ENCODE assay signal across 8 cellular contexts in the genomic region with DNA sequence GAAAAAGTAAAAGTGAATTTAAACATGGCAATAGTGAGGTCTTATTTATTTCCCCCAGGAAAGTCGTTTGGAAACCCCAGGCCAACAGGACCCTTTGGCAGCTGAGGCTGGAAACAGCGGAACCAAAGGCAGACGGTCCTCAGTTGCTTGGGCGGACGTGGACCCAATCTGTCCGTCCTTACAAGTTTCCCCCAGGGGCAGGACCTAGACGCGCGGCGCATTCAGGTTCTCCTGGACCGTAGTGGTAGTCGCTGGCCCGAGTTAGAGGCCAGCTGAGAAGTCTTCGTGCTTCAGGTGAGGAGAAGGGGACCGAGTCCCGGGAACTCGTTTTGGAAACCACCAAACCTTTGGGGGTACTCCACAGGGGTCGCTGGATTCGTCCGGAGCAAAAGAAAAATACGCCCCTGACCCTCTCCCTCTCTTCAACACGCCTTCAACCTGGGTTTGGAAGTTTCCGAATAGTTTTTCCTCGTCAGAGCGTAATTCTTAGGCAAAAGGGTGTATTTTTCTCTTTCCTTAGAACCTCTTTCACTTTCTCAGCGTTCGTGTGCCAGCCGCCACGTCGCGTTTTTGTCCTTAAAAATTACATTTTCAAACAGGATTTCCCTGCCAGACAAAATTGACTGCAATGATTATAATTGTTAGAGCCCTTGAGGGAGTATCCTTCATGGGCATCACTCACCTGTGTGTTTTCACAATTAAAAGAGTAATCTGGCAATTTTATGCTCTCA. TPM values are rescaled to one million over a fixed set of nuclear protein-coding genes. Genes with fewer than 3 reads are reported as not detected.
DNase-seq lines count a peak whose midpoint lies in the region; ATAC-seq and TF ChIP-seq lines count a peak whose summit lies in the region.

No MANE protein-coding gene starts in this region.

- no peaks in the 10 kb centered on the region for H3K9me3 Mint-ChIP-seq in activated naive CD8-positive, alpha-beta T cell treated with anti-CD3 and anti-CD28 coated beads for 36 hours

- H3K36me3 ChIP-seq in ovary (no peaks in the 10 kb centered on the region), upper lobe of left lung (peaks cover 0 to 16% (median 0%) of the 10 kb centered on the region in 4 donors)

- 0 to 1% (median 1%) methylated on average over 31 of the region's 31 CpGs for WGBS in ovary, 3 donors
- WGBS in upper lobe of left lung, 2 donors = 0 to 1% methylated on average over 21 to 31 of the region's 31 CpGs

- H3K27ac Mint-ChIP-seq in activated naive CD8-positive, alpha-beta T cell treated with anti-CD3 and anti-CD28 coated beads for 36 hours = peak overlapping the region; percentile 91

- peaks cover 15% of the 10 kb centered on the region for H3K36me3 Mint-ChIP-seq in activated naive CD8-positive, alpha-beta T cell treated with anti-CD3 and anti-CD28 coated beads for 36 hours

- intact Hi-C loops in Right ventricle myocardium superior (cut with DNase I) = no loop called here
- intact Hi-C loops in ovary (cut with DNase I) = no loop called here

- H3K4me3 Mint-ChIP-seq in activated naive CD8-positive, alpha-beta T cell treated with anti-CD3 and anti-CD28 coated beads for 36 hours = peak overlapping the region; percentile 99

- H3K27me3 Mint-ChIP-seq in activated naive CD8-positive, alpha-beta T cell treated with anti-CD3 and anti-CD28 coated beads for 36 hours = peaks cover 5% of the 10 kb centered on the region

- H3K27ac ChIP-seq in ovary (peak overlapping the region; percentile 83 to 85), upper lobe of left lung (peak overlapping the region; percentile 81 to 89 (median 87))

- H3K27me3 ChIP-seq in ovary (no peaks in the 10 kb centered on the region), upper lobe of left lung (no peaks in the 10 kb centered on the region)

- TF ChIP-seq POLR2A in ovary (IDR thresholded peaks at IDR 0.05) (peak; percentile 30), upper lobe of left lung (IDR thresholded peaks at IDR 0.05) (peak in 2 of 4 donors; percentile 39 to 56)

- peak; percentile 6 for DNase-seq in GF-D8 (lab: John Stamatoyannopoulos, UW)
- peak; percentile 78 for DNase-seq in H4 (ENCODE audit: low spot score)
- peak; percentile 88 for DNase-seq in M059J (ENCODE audit: low read depth)
- DNase-seq in activated naive CD8-positive, alpha-beta T cell treated with anti-CD3 and anti-CD28 coated beads for 36 hours = peak; percentile 47
- peak; percentile 78 for DNase-seq in Right ventricle myocardium superior
- peak; percentile 54 to 80 (median 69) for DNase-seq in ovary
- peak; percentile 21 to 82 for DNase-seq in upper lobe of left lung

- H3K4me1 ChIP-seq in ovary (ENCODE audit: insufficient read depth) (no peaks in the 10 kb centered on the region), upper lobe of left lung (peaks cover 25 to 44% (median 36%) of the 10 kb centered on the region in 4 donors)

- H3K9me3 ChIP-seq in ovary (no peaks in the 10 kb centered on the region), upper lobe of left lung (no peaks in the 10 kb centered on the region)

- H3K4me3 ChIP-seq in ovary (peak overlapping the region; percentile 69), upper lobe of left lung (peak overlapping the region; percentile 43 to 76 (median 60))

- TF ChIP-seq EP300 in ovary (IDR thresholded peaks at IDR 0.05) (no peak), upper lobe of left lung (IDR thresholded peaks at IDR 0.05) (no peak)

- no peak for TF ChIP-seq CTCF in ovary (IDR thresholded peaks at IDR 0.05)
- peak in 1 of 6 experiments; percentile 6 for TF ChIP-seq CTCF in upper lobe of left lung (IDR thresholded peaks at IDR 0.05)

- peaks cover 36% of the 10 kb centered on the region for H3K4me1 Mint-ChIP-seq in activated naive CD8-positive, alpha-beta T cell treated with anti-CD3 and anti-CD28 coated beads for 36 hours

- ATAC-seq in SK-N-SH treated with all-trans-retinoic acid at 6 μM for 48 hours (peak; percentile 66), Right ventricle myocardium superior (ENCODE audit: poor library complexity) (peak; percentile 75), upper lobe of left lung (ENCODE audit: low FRiP score in 2 of 2) (peak; percentile 76 to 78)

TF ChIP-seq in SK-N-SH treated with all-trans-retinoic acid at 6 μM for 48 hours, 23 proteins besides CTCF, POLR2A, EP300 and RAD21:
- TF ChIP-seq ISL1 (CRISPR knock-in tag; IDR thresholded peaks at IDR 0.05) (no peak), GLIS3 (CRISPR knock-in tag; IDR thresholded peaks at IDR 0.05) (no peak), ZFP30 (CRISPR knock-in tag; IDR thresholded peaks at IDR 0.05) (no peak), CSRNP3 (CRISPR knock-in tag; IDR thresholded peaks at IDR 0.05) (no peak), PATZ1 (CRISPR knock-in tag; IDR thresholded peaks at IDR 0.05; ENCODE audit: borderline replicate concordance) (no peak), ZC3H10 (CRISPR knock-in tag; IDR thresholded peaks at IDR 0.05) (no peak), ZNF8 (CRISPR knock-in tag; IDR thresholded peaks at IDR 0.05) (no peak), ZNF70 (CRISPR knock-in tag; IDR thresholded peaks at IDR 0.05) (no peak), BACH2 (CRISPR knock-in tag; IDR thresholded peaks at IDR 0.05; ENCODE audit: borderline replicate concordance) (no peak)
- TF ChIP-seq, protein P1, sequence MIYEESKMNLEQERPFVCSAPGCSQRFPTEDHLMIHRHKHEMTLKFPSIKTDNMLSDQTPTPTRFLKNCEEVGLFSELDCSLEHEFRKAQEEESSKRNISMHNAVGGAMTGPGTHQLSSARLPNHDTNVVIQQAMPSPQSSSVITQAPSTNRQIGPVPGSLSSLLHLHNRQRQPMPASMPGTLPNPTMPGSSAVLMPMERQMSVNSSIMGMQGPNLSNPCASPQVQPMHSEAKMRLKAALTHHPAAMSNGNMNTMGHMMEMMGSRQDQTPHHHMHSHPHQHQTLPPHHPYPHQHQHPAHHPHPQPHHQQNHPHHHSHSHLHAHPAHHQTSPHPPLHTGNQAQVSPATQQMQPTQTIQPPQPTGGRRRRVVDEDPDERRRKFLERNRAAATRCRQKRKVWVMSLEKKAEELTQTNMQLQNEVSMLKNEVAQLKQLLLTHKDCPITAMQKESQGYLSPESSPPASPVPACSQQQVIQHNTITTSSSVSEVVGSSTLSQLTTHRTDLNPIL (CRISPR knock-in tag; IDR thresholded peaks at IDR 0.05; ENCODE audit: low read depth) = no peak

RNA-seq across cellular contexts. Expression of gene METTL15, which starts 2.1 kb away (rescaled TPM):
- 14.8 and 19.1 TPM in 2 replicates for total RNA-seq in H4 (2014; rRNA removed; shearing (Covaris generic))
- total RNA-seq in M059J (2014; rRNA removed; shearing (Covaris generic)) = 14.6 and 17.0 TPM in 2 replicates
- total RNA-seq in activated naive CD8-positive, alpha-beta T cell treated with anti-CD3 and anti-CD28 coated beads for 36 hours = 10 to 100 TPM; 17.2 TPM
- total RNA-seq in Right ventricle myocardium superior (8.1 TPM), ovary (10 to 100 TPM; 10.1 to 14.9 (median 11.8) TPM), upper lobe of left lung (10 to 100 TPM in 4 of 6 donors, 1 to 10 TPM in 2; 3.0 to 24.1 (median 11.2) TPM)
- polyA plus RNA-seq in ovary = 1 to 10 TPM; 4.1 to 7.1 TPM

RNA-seq across cellular contexts. Expression of gene KIF18A, which starts 2.3 kb away (rescaled TPM):
- 28.8 and 34.1 TPM in 2 replicates for total RNA-seq in H4 (2014; rRNA removed; shearing (Covaris generic))
- total RNA-seq in M059J (2014; rRNA removed; shearing (Covaris generic)) = 36.2 and 43.7 TPM in 2 replicates
- 10 to 100 TPM; 19.8 to 21.8 TPM for total RNA-seq in activated naive CD8-positive, alpha-beta T cell treated with anti-CD3 and anti-CD28 coated beads for 36 hours
- total RNA-seq in Right ventricle myocardium superior (0.16 TPM), ovary (under 1 TPM in 6 of 7 donors, not detected in 1; 0.33 to 0.72 (median 0.43) TPM), upper lobe of left lung (1 to 10 TPM; 1.2 to 6.3 (median 1.7) TPM)
- polyA plus RNA-seq in ovary = under 1 TPM; 0.28 to 0.37 TPM

Comparison
In these comparisons a context has a peak if more than half of its experiments do, and no peak if none do; other contexts are left out.
1. Peak in every context shown above with its lines: DNase-seq, ATAC-seq, H3K4me3 ChIP-seq and H3K27ac ChIP-seq.
2. DNase-seq: peak in every context shown above with its lines; median percentile 88 in M059J; 78 in H4; 78 in Right ventricle myocardium superior; 69 in ovary; 52 in upper lobe of left lung; 47 in activated naive CD8-positive, alpha-beta T cell treated with anti-CD3 and anti-CD28 coated beads for 36 hours; 6 in GF-D8.